Comparison of ENCODE assay signal across 8 cellular contexts in the genomic region with DNA sequence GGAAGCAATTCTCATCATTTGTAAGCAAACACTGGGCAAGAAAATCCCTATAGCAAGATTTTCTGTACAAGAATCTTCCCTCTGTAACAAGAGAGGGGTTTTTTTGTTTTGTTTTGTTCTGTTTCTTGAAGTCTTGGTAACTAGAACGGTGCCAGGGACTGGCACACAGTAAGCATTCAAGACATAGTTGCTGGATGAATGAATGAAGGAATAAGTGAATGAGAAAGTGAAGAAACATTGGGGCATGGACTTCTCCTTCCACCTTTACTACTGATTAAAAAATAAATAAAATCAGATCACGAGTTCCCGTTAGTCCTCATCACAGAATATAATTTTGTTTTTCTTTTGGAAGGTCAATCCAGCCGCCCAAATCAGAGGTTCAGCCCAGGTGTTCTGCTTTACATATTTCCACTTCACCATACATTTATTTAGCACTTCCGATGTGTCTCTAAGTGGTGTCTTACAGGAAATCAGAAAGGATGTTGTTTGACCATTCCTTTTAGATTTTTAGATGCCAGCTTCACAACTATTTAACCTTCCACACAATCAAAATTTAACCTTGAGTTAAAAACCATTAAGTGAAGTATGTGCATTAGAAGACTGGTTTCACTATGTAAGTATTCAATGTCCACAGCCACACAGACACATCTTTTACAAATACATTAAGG.
DNase-seq lines count a peak whose midpoint lies in the region; ATAC-seq, FAIRE-seq and TF ChIP-seq lines count a peak whose summit lies in the region.

No MANE protein-coding gene starts in this region.

- no peak overlapping the region for H2AK5ac ChIP-seq in H1 (ENCODE audit: low read depth, low read length)

- TF ChIP-seq POLR2A in H1 (IDR thresholded peaks at IDR 0.05; ENCODE audit: control extremely low read depth in 1 of 2, low read depth in 2 of 2, low read length in 2 of 2) (no peak), vagina (IDR thresholded peaks at IDR 0.05) (no peak)

- no peak overlapping the region for H2AFZ ChIP-seq in H1 (ENCODE audit: low read length)

- no peaks in the 10 kb centered on the region for H3K79me2 ChIP-seq in H1 (ENCODE audit: control insufficient read depth in 1 of 2, insufficient read depth in 2 of 2, low read length in 2 of 2)

- H3K36me3 ChIP-seq in H1 (ENCODE audit: control insufficient read depth in 2 of 4, insufficient read depth in 4 of 4, low read length in 3 of 4) (no peaks in the 10 kb centered on the region), vagina (no peaks in the 10 kb centered on the region)

- H3K27me3 ChIP-seq in H1 (replicated peaks in 1 of 4; ENCODE audit: control insufficient read depth in 3 of 4, extremely low read depth in 1 of 4, insufficient read depth in 3 of 4, low read length in 3 of 4) (no peaks in the 10 kb centered on the region), vagina (no peaks in the 10 kb centered on the region)

- no peak for TF ChIP-seq RAD21 in H1 (IDR thresholded peaks at IDR 0.05 in 1 of 2, conservative IDR thresholded peaks at IDR 0.05 in 1 of 2; ENCODE audit: low read depth in 2 of 2, low read length in 2 of 2)

- FAIRE-seq in H1 (lab: Jason Lieb, UNC) = no peak

- H3K4ac ChIP-seq in H1 (replicated peaks; ENCODE audit: insufficient read length, low read depth, low read length) = no peak overlapping the region

- no peak overlapping the region; the same call in 1 of the 2 replicates for H2BK12ac ChIP-seq in H1 (ENCODE audit: low read depth, low read length)

- no peak for TF ChIP-seq CTCF in H1 (IDR thresholded peaks at IDR 0.05; ENCODE audit: control extremely low read depth in 1 of 3, insufficient read depth in 1 of 3, low read depth in 1 of 3, low read length in 3 of 3)
- TF ChIP-seq CTCF in vagina (IDR thresholded peaks at IDR 0.05) = no peak
- TF ChIP-seq CTCF in foreskin fibroblast (IDR thresholded peaks at IDR 0.05; ENCODE audit: low read depth, low read length) = no peak

- DNase-seq in H1 (ENCODE audit: low read depth in 1 of 2, low spot score in 2 of 2) = no peak
- no peak for DNase-seq in SW480 (ENCODE audit: low spot score)
- no peak for DNase-seq in vagina (ENCODE audit: extremely low spot score in 2 of 2)
- DNase-seq in foreskin fibroblast = no peak
- no peak for DNase-seq in 8988T

- CTCF ChIA-PET in H1 (lab: Charles Lee; ENCODE audit: partially characterized antibody) = interaction anchor here (1.2 to 1.8 kb wide), 2 partner anchors 30 to 53 kb away, joined by 3 read pairs; no protein-coding TSS in a partner anchor

- no peak overlapping the region for H3K18ac ChIP-seq in H1 (ENCODE audit: extremely low read depth, low read length)

- ATAC-seq in GM18498 (IDR thresholded peaks at IDR 0.05; ENCODE audit: unreplicated experiment) (peak; percentile 46), GM21526 (IDR thresholded peaks at IDR 0.05; ENCODE audit: low FRiP score, unreplicated experiment) (peak; percentile 37), HG03439 (IDR thresholded peaks at IDR 0.05; ENCODE audit: unreplicated experiment) (peak; percentile 39)

- intact Hi-C loops in vagina (cut with DNase I) = no loop called here

- H3K56ac ChIP-seq in H1 (replicated peaks; ENCODE audit: insufficient read length, low read depth, low read length) = no peak overlapping the region

- 92% methylated on average over 5 of the region's 5 CpGs; no CpG with 5 or more reads in 1 of the 2 experiments for WGBS in H1 (ENCODE audit: extremely low coverage in 1 of 2, insufficient coverage in 1 of 2, insufficient read length in 1 of 2, insufficient replicate concordance in 2 of 2, low coverage in 1 of 2, low lambda C conversion rate in 2 of 2, missing lambda C conversion rate in 1 of 2), 2 experiments

- H4K91ac ChIP-seq in H1 (replicated peaks; ENCODE audit: insufficient read length, low read length) = no peak overlapping the region

- peak overlapping the region; percentile 68; the same call in 1 of the 2 replicates for H2BK20ac ChIP-seq in H1 (ENCODE audit: low read length)

- H4K8ac ChIP-seq in H1 (ENCODE audit: extremely low read depth, insufficient read depth, low read length) = no peak overlapping the region

- H3K9me3 ChIP-seq in H1 (ENCODE audit: insufficient read depth in 2 of 2, low read depth in 1 of 2, low read length in 1 of 2) (no peaks in the 10 kb centered on the region), vagina (no peaks in the 10 kb centered on the region)

- H3K27ac ChIP-seq in H1 (ENCODE audit: low read depth, low read length) = no peak overlapping the region
- no peak overlapping the region for H3K27ac ChIP-seq in vagina

- no peak overlapping the region for H2BK120ac ChIP-seq in H1 (replicated peaks; ENCODE audit: low read depth, low read length)

- no peak overlapping the region for H3K23ac ChIP-seq in H1 (ENCODE audit: insufficient read length)

- H3K79me1 ChIP-seq in H1 (ENCODE audit: low read depth, low read length) = no peaks in the 10 kb centered on the region

- no peaks in the 10 kb centered on the region for H4K20me1 ChIP-seq in H1 (replicated peaks in 1 of 2; ENCODE audit: control insufficient read depth in 1 of 2, insufficient read depth in 2 of 2, low read length in 2 of 2)

- H4K5ac ChIP-seq in H1 (ENCODE audit: insufficient read length, low read depth, low read length) = no peak overlapping the region

- no peak overlapping the region for H2BK15ac ChIP-seq in H1 (ENCODE audit: low read length)

- POLR2A ChIA-PET in H1 (lab: Charles Lee; ENCODE audit: partially characterized antibody) = no interaction called here

- H3K9ac ChIP-seq in H1 (replicated peaks in 1 of 4; ENCODE audit: extremely low read depth in 1 of 4, low read depth in 3 of 4, low read length in 3 of 4) = no peak overlapping the region

- H3K4me1 ChIP-seq in H1 (replicated peaks in 1 of 4; ENCODE audit: control insufficient read depth in 3 of 4, insufficient read depth in 4 of 4, low read length in 3 of 4) = peaks cover 4 to 13% (median 10%) of the 10 kb centered on the region in 4 experiments
- H3K4me1 ChIP-seq in vagina = no peaks in the 10 kb centered on the region

- H3K4me2 ChIP-seq in H1 (ENCODE audit: insufficient read depth in 1 of 2, low read depth in 2 of 2, low read length in 2 of 2) = no peak overlapping the region; a peak in 1 of 4 replicates

- H3K23me2 ChIP-seq in H1 (ENCODE audit: low read depth, low read length) = no peaks in the 10 kb centered on the region

- no peak for TF ChIP-seq EP300 in H1 (IDR thresholded peaks at IDR 0.05; ENCODE audit: borderline replicate concordance in 1 of 2, low read depth in 2 of 2, low read length in 2 of 2)

- peak overlapping the region; percentile 20; the same call in 1 of the 2 replicates for H2BK5ac ChIP-seq in H1 (ENCODE audit: low read depth, low read length)

- H3K4me3 ChIP-seq in H1 (ENCODE audit: extremely low read depth in 1 of 4, insufficient read depth in 2 of 4, low read depth in 3 of 4, low read length in 4 of 4) (no peak overlapping the region; a peak in 1 of 8 replicates), vagina (no peak overlapping the region), foreskin fibroblast (ENCODE audit: low read depth in 1 of 2, low read length in 2 of 2) (no peak overlapping the region)

- no peak overlapping the region for H3K14ac ChIP-seq in H1 (ENCODE audit: insufficient read length)

TF ChIP-seq in H1, 55 proteins besides CTCF, POLR2A, EP300 and RAD21:
- no peak for TF ChIP-seq KDM4A (IDR thresholded peaks at IDR 0.05; ENCODE audit: low read depth, low read length, severe bottlenecking)
- no peak for TF ChIP-seq CBX8 (IDR thresholded peaks at IDR 0.05; ENCODE audit: borderline replicate concordance, low read depth, low read length)
- no peak for TF ChIP-seq KDM1A (IDR thresholded peaks at IDR 0.05; ENCODE audit: borderline replicate concordance, low read length)
- TF ChIP-seq HDAC2 (IDR thresholded peaks at IDR 0.05; ENCODE audit: borderline replicate concordance in 1 of 2, low read depth in 2 of 2, low read length in 2 of 2) = no peak
